In genomic region chr13:45482571-45483173, GRCh38 we compare ENCODE assay signal across 1 cellular context.
TF ChIP-seq lines count a peak whose summit lies in the region.

No MANE protein-coding gene starts in this region.

TF ChIP-seq in IMR-90, 13 proteins besides CTCF, POLR2A, EP300 and RAD21:
- TF ChIP-seq FOS (IDR thresholded peaks at IDR 0.05; ENCODE audit: low read depth, low read length) (no peak), MAFK (IDR thresholded peaks at IDR 0.05; ENCODE audit: low read depth, low read length) (peak; percentile 63)
